ENCODE assay signal across 9 cellular contexts in the genomic region with DNA sequence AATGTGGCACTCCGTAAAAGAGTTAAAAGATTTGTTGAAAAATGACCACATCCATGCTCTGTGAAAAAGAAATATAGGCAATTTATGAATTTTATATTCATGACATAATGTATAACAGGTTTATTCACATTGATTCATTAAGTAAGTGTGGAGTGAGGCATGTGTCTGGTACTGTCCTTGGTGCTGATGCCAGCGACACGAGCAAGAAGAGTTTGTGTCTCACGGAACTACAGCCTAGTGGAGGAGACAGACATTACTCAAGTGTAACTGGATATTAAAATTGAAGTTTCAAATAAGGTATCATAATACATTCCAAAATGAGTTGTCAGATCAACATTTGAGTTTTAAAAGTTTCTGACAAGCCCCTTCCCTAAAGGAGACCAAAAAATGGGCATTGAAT.
DNase-seq lines count a peak whose midpoint lies in the region; ATAC-seq and TF ChIP-seq lines count a peak whose summit lies in the region.
"Had no signal": no experiment of that assay in that cellular context is flagged by ENCODE, and none has a peak within 500 bp of the region (broad histone marks: within the 10 kb centered on the region; RNA-seq: fewer than 3 reads in every experiment).

No MANE protein-coding gene starts in this region.

- H3K36me3 ChIP-seq in endodermal cell (ENCODE audit: control insufficient read depth, insufficient read depth, low read length), result no peaks in the 10 kb centered on the region

- H3K36me3 Mint-ChIP-seq in endodermal cell (ENCODE audit: low read depth) (no peaks in the 10 kb centered on the region), osteocyte (ENCODE audit: unreplicated experiment) (no peaks in the 10 kb centered on the region)

- no peak for ATAC-seq in GM18861 (IDR thresholded peaks at IDR 0.05; ENCODE audit: unreplicated experiment)

- no peak overlapping the region for H3K9ac ChIP-seq in endodermal cell (ENCODE audit: extremely low read depth, low read length, poor library complexity, severe bottlenecking)

- H3K4me3 ChIP-seq in endodermal cell (ENCODE audit: low read length), result no peak overlapping the region

- H3K9me3 Mint-ChIP-seq in endodermal cell (no peaks in the 10 kb centered on the region), osteocyte (ENCODE audit: unreplicated experiment) (peaks cover 8% of the 10 kb centered on the region)

- H3K4me1 ChIP-seq in endodermal cell (ENCODE audit: control insufficient read depth, insufficient read depth, low read length), result no peaks in the 10 kb centered on the region

- H3K27ac Mint-ChIP-seq in endodermal cell (no peak overlapping the region), osteocyte (ENCODE audit: unreplicated experiment) (no peak overlapping the region)

- peak; percentile 23 for DNase-seq in DMS53 (lab: John Stamatoyannopoulos, UW)
- DNase-seq in DMS53 treated with DMSO at 0.1 percent for 48 hours (lab: John Stamatoyannopoulos, UW; ENCODE audit: unreplicated experiment), result no peak
- peak; percentile 81 for DNase-seq in endodermal cell
- no peak for DNase-seq in osteocyte (ENCODE audit: extremely low spot score, unreplicated experiment)
- no peak for DNase-seq in anterior cingulate cortex (lab: John Stamatoyannopoulos, UW)
- no peak for DNase-seq in OCI-M2 (lab: John Stamatoyannopoulos, UW; ENCODE audit: unreplicated experiment)
- DNase-seq: NCI-H1048 had no signal

- H3K4me3 Mint-ChIP-seq in endodermal cell (no peak overlapping the region), osteocyte (ENCODE audit: unreplicated experiment) (no peak overlapping the region)

- H3K27me3 ChIP-seq in endodermal cell (ENCODE audit: control insufficient read depth, insufficient read depth, low read length, poor library complexity, severe bottlenecking), result no peaks in the 10 kb centered on the region

- H3K4me1 Mint-ChIP-seq in endodermal cell (no peaks in the 10 kb centered on the region), osteocyte (ENCODE audit: unreplicated experiment) (no peaks in the 10 kb centered on the region)

- H3K27me3 Mint-ChIP-seq in endodermal cell (ENCODE audit: insufficient read depth) (peaks cover 7% of the 10 kb centered on the region), osteocyte (ENCODE audit: unreplicated experiment) (peaks cover 8% of the 10 kb centered on the region)

- 12 to 30% methylated on average over 3 to 4 of the region's 4 CpGs for WGBS in endodermal cell (ENCODE audit: insufficient coverage in 1 of 2, insufficient read length in 1 of 2), 2 experiments

- no peak overlapping the region for H3K27ac ChIP-seq in endodermal cell (ENCODE audit: low read depth, low read length)

- H3K9me3 ChIP-seq in endodermal cell (ENCODE audit: control insufficient read depth, low read length), result no peaks in the 10 kb centered on the region

- TF ChIP-seq CTCF in endodermal cell (conservative IDR thresholded peaks at IDR 0.05) (peak; percentile 65), osteocyte (IDR thresholded peaks at IDR 0.05) (peak; percentile 25)

TF ChIP-seq in PFSK-1, 5 proteins besides CTCF, POLR2A, EP300 and RAD21:
- no peak for TF ChIP-seq TAF1 (IDR thresholded peaks at IDR 0.05; ENCODE audit: borderline replicate concordance, insufficient read depth, low read length)
- no peak for TF ChIP-seq POLR2AphosphoS5 (IDR thresholded peaks at IDR 0.05; ENCODE audit: low read depth, low read length)
- TF ChIP-seq, protein P1, sequence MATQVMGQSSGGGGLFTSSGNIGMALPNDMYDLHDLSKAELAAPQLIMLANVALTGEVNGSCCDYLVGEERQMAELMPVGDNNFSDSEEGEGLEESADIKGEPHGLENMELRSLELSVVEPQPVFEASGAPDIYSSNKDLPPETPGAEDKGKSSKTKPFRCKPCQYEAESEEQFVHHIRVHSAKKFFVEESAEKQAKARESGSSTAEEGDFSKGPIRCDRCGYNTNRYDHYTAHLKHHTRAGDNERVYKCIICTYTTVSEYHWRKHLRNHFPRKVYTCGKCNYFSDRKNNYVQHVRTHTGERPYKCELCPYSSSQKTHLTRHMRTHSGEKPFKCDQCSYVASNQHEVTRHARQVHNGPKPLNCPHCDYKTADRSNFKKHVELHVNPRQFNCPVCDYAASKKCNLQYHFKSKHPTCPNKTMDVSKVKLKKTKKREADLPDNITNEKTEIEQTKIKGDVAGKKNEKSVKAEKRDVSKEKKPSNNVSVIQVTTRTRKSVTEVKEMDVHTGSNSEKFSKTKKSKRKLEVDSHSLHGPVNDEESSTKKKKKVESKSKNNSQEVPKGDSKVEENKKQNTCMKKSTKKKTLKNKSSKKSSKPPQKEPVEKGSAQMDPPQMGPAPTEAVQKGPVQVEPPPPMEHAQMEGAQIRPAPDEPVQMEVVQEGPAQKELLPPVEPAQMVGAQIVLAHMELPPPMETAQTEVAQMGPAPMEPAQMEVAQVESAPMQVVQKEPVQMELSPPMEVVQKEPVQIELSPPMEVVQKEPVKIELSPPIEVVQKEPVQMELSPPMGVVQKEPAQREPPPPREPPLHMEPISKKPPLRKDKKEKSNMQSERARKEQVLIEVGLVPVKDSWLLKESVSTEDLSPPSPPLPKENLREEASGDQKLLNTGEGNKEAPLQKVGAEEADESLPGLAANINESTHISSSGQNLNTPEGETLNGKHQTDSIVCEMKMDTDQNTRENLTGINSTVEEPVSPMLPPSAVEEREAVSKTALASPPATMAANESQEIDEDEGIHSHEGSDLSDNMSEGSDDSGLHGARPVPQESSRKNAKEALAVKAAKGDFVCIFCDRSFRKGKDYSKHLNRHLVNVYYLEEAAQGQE (IDR thresholded peaks at IDR 0.05; ENCODE audit: insufficient read depth in 1 of 2, low read depth in 2 of 2, low read length in 2 of 2), result peak; percentile 96 to 100
- TF ChIP-seq SIN3A (IDR thresholded peaks at IDR 0.05; ENCODE audit: borderline replicate concordance, insufficient read depth, low read length), result peak; percentile 99; the same call in 1 of the 2 replicates
- no peak for TF ChIP-seq FOXP2 (optimal IDR thresholded peaks at IDR 0.05; ENCODE audit: borderline replicate concordance, extremely low read depth, extremely low read length, insufficient read depth)

Comparison
In these comparisons a context has a peak if more than half of its experiments do, and no peak if none do; other contexts are left out.
1. DNase-seq: peak in DMS53 (single experiment) and endodermal cell (single experiment); none in DMS53 treated with DMSO at 0.1 percent for 48 hours (single experiment), osteocyte (single experiment), anterior cingulate cortex (0 of 58) and OCI-M2 (single experiment).